13 cellular contexts compared by ENCODE assay signal in genomic region chr6:133502451-133503259, GRCh38.
DNase-seq lines count a peak whose midpoint lies in the region; ATAC-seq, FAIRE-seq and TF ChIP-seq lines count a peak whose summit lies in the region.
"Had no signal": no experiment of that assay in that cellular context is flagged by ENCODE, and none has a peak within 500 bp of the region (broad histone marks: within the 10 kb centered on the region; RNA-seq: fewer than 3 reads in every experiment).

No MANE protein-coding gene starts in this region.

- WGBS in heart left ventricle, 4 donors: 42 to 51% (median 50%) methylated on average over 2 of the region's 2 CpGs

- H3K27me3 ChIP-seq in adipocyte (replicated peaks; ENCODE audit: control insufficient read depth, insufficient read depth, low read length) (no peaks in the 10 kb centered on the region), heart left ventricle (no peaks in the 10 kb centered on the region)

- no peaks in the 10 kb centered on the region for H3K36me3 ChIP-seq in adipocyte (ENCODE audit: control insufficient read depth, insufficient read depth, low read length, severe bottlenecking)
- no peaks in the 10 kb centered on the region for H3K36me3 ChIP-seq in heart left ventricle

- peak overlapping the region; percentile 53 for H3K9ac ChIP-seq in adipocyte (ENCODE audit: low read length)

- no peaks in the 10 kb centered on the region for H3K9me3 ChIP-seq in adipocyte (ENCODE audit: control insufficient read depth, low read length)
- no peaks in the 10 kb centered on the region for H3K9me3 ChIP-seq in heart left ventricle

- ATAC-seq in heart left ventricle (peak; percentile 53 to 77 (median 69)), sciatic nerve (peak; percentile 73), GM18909 (IDR thresholded peaks at IDR 0.05; ENCODE audit: poor library complexity, unreplicated experiment) (no peak)

- no peak for FAIRE-seq in urothelium cell line (lab: Jason Lieb, UNC)
- FAIRE-seq: colon, keratinocyte had no signal

- H3K27ac ChIP-seq in heart left ventricle: peak overlapping the region in 10 of 12 donors; percentile 11 to 64 (median 51)
- H3K27ac ChIP-seq: RWPE1 had no signal

- no peak for TF ChIP-seq CTCF in heart left ventricle (IDR thresholded peaks at IDR 0.05)

- intact Hi-C loops in heart left ventricle (cut with DNase I): loop anchor here in 3 of 10 donors (10.0 kb wide), 2 partner anchors 318 to 548 kb away; no protein-coding TSS in a partner anchor
- intact Hi-C loops in sciatic nerve (cut with DNase I): no loop called here

- peak overlapping the region; percentile 20 for H3K4me3 ChIP-seq in adipocyte (ENCODE audit: low read length)
- H3K4me3 ChIP-seq in heart left ventricle: no peak overlapping the region

- H3K4me1 ChIP-seq in adipocyte (ENCODE audit: control insufficient read depth, insufficient read depth, low read length): peaks cover 50% of the 10 kb centered on the region
- H3K4me1 ChIP-seq in heart left ventricle: peaks cover 0 to 53% (median 14%) of the 10 kb centered on the region in 12 donors

- no peak for TF ChIP-seq POLR2A in heart left ventricle (IDR thresholded peaks at IDR 0.05)

- DNase-seq in EL: peak; percentile 14
- peak; percentile 91 for DNase-seq in adipocyte (ENCODE audit: low read depth)
- peak in 1 of 5 donors; percentile 34 for DNase-seq in heart left ventricle
- DNase-seq in sciatic nerve (ENCODE audit: low spot score): no peak
- no peak for DNase-seq in urothelium cell line (ENCODE audit: low spot score)
- no peak for DNase-seq in inferior parietal cortex (ENCODE audit: extremely low spot score)
- DNase-seq in UCSD-AML1 (lab: John Stamatoyannopoulos, UW; ENCODE audit: unreplicated experiment): no peak
- DNase-seq: activated CD8-positive, alpha-beta memory T cell treated with anti-CD3 and anti-CD28 coated beads for 24 hours; DMS79 had no signal

Comparison
In these comparisons a context has a peak if more than half of its experiments do, and no peak if none do; other contexts are left out.
1. DNase-seq: peak in EL (single experiment) and adipocyte (single experiment); none in sciatic nerve (single experiment), urothelium cell line (single experiment), inferior parietal cortex (single experiment) and UCSD-AML1 (single experiment).